Comparison of ENCODE assay signal across 1 cellular context in genomic region chr11:77147668-77148321, GRCh38.
TF ChIP-seq lines count a peak whose summit lies in the region.

No MANE protein-coding gene starts in this region.

TF ChIP-seq in WTC11, 78 proteins besides CTCF, POLR2A, EP300 and RAD21 (continued from another document):
- no peak for TF ChIP-seq ZSCAN18 (CRISPR knock-in tag; IDR thresholded peaks at IDR 0.05)
- no peak for TF ChIP-seq MLX (CRISPR knock-in tag; IDR thresholded peaks at IDR 0.05)
- no peak for TF ChIP-seq TCF7 (CRISPR knock-in tag; IDR thresholded peaks at IDR 0.05; ENCODE audit: low read depth)
- no peak for TF ChIP-seq ZNF121 (CRISPR knock-in tag; IDR thresholded peaks at IDR 0.05)
- 0 out of 2 replicates have a peak, but pooled peaks have one; percentile 14 for TF ChIP-seq SMAD3 (CRISPR knock-in tag; IDR thresholded peaks at IDR 0.05; ENCODE audit: borderline replicate concordance)
- no peak for TF ChIP-seq ZNF396 (CRISPR knock-in tag; IDR thresholded peaks at IDR 0.05; ENCODE audit: borderline replicate concordance)
- TF ChIP-seq NFE2L1 (CRISPR knock-in tag; IDR thresholded peaks at IDR 0.05), result no peak
- TF ChIP-seq TEAD1 (CRISPR knock-in tag; IDR thresholded peaks at IDR 0.05), result no peak
- no peak for TF ChIP-seq PRRX2 (CRISPR knock-in tag; IDR thresholded peaks at IDR 0.05)
- no peak for TF ChIP-seq ZNF671 (CRISPR knock-in tag; IDR thresholded peaks at IDR 0.05)
- no peak for TF ChIP-seq ZNF532 (CRISPR knock-in tag; IDR thresholded peaks at IDR 0.05; ENCODE audit: borderline replicate concordance)
- TF ChIP-seq ZBTB21 (CRISPR knock-in tag; IDR thresholded peaks at IDR 0.05; ENCODE audit: borderline replicate concordance), result 0 out of 2 replicates have a peak, but pooled peaks have one; percentile 26
- TF ChIP-seq AFF4 (CRISPR knock-in tag; IDR thresholded peaks at IDR 0.05; ENCODE audit: borderline replicate concordance), result no peak
- TF ChIP-seq TP53 (CRISPR knock-in tag; IDR thresholded peaks at IDR 0.05), result 0 out of 2 replicates have a peak, but pooled peaks have one; percentile 27
- no peak for TF ChIP-seq ZNF138 (CRISPR knock-in tag; conservative IDR thresholded peaks at IDR 0.05)
